ENCODE assay signal across 8 cellular contexts in the genomic region with DNA sequence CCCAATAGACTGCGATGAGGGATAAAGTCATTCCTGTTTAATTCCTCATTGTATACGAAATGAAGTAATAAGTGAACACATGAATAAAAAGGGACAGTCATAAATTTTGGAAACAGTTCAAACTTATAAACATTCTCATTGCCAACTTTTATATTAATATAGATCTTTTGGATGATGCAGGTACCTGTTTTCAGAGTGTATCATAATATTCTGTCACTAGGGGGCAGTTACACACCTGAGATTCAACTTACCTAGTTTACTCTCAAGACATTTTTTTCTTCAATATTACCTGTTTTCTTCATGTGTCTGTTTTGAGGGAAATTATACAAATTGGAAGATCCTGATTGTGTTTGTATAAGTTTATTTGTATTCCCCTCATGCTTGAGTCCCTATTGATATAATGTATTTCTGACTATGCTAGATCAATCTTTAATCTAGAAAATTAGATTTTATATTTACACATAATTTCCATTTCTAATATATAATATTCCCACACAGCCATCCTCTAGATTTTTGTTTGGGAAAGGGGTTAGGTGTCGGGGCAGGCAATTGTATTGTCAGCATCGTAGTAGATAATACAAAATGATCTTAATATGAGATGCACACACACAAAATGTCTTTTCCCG. TPM values are rescaled to one million over a fixed set of nuclear protein-coding genes. Genes with fewer than 3 reads are reported as not detected.
DNase-seq lines count a peak whose midpoint lies in the region; ATAC-seq and TF ChIP-seq lines count a peak whose summit lies in the region.

No MANE protein-coding gene starts in this region.

- H3K79me2 ChIP-seq in smooth muscle cell (ENCODE audit: low read depth): peaks cover 25% of the 10 kb centered on the region

- no peaks in the 10 kb centered on the region for H3K27me3 ChIP-seq in smooth muscle cell (ENCODE audit: low read depth)

- DNase-seq in NCI-H2196 (lab: John Stamatoyannopoulos, UW; ENCODE audit: unreplicated experiment) (peak; percentile 16), NCI-H2196 treated with DMSO at 0.1 percent for 48 hours (lab: John Stamatoyannopoulos, UW; ENCODE audit: unreplicated experiment) (no peak), NCI-H526 (lab: John Stamatoyannopoulos, UW) (peak; percentile 23 to 83), epithelial cell of esophagus (ENCODE audit: low read depth) (peak; percentile 54), smooth muscle cell (lab: John Stamatoyannopoulos, UW; ENCODE audit: unreplicated experiment) (no peak), SHP77 (lab: John Stamatoyannopoulos, UW) (no peak)

- 92% methylated on average over 5 of the region's 5 CpGs for WGBS in smooth muscle cell (ENCODE audit: low lambda C conversion rate)

- H3K4me3 ChIP-seq in epithelial cell of esophagus (ENCODE audit: low read length) (no peak overlapping the region), smooth muscle cell (no peak overlapping the region)

- no peaks in the 10 kb centered on the region for H3K36me3 ChIP-seq in smooth muscle cell (ENCODE audit: low read depth)

- H3K9ac ChIP-seq in smooth muscle cell (ENCODE audit: low read depth): no peak overlapping the region

- H3K27ac ChIP-seq in smooth muscle cell (ENCODE audit: low read depth): no peak overlapping the region

- no peaks in the 10 kb centered on the region for H3F3A ChIP-seq in smooth muscle cell (ENCODE audit: low read depth)

- H3K9me3 ChIP-seq in smooth muscle cell (replicated peaks; ENCODE audit: low read depth): no peaks in the 10 kb centered on the region

- H2AFZ ChIP-seq in smooth muscle cell (ENCODE audit: low read depth): no peak overlapping the region

- H4K20me1 ChIP-seq in smooth muscle cell (ENCODE audit: low read depth): peaks cover 33% of the 10 kb centered on the region

- TF ChIP-seq CTCF in epithelial cell of esophagus (IDR thresholded peaks at IDR 0.05; ENCODE audit: insufficient read depth, low read depth, low read length, missing control alignments) (peak; percentile 49), smooth muscle cell (IDR thresholded peaks at IDR 0.05; ENCODE audit: borderline replicate concordance, insufficient read depth, poor library complexity, severe bottlenecking) (peak; percentile 45)

- H3K4me2 ChIP-seq in smooth muscle cell: no peak overlapping the region

- ATAC-seq in HG03175 (IDR thresholded peaks at IDR 0.05; ENCODE audit: unreplicated experiment) (no peak), HG03432 (IDR thresholded peaks at IDR 0.05; ENCODE audit: unreplicated experiment) (no peak)

- no peaks in the 10 kb centered on the region for H3K4me1 ChIP-seq in smooth muscle cell (ENCODE audit: low read depth)

RNA-seq across cellular contexts. Expression of a gene that starts 18.3 kb away (rescaled TPM):
- 6.7 and 7.0 TPM in 2 replicates for total RNA-seq in smooth muscle cell
- polyA plus RNA-seq in smooth muscle cell: 8.5 and 10.0 TPM in 2 replicates

Comparison
In these comparisons a context has a peak if more than half of its experiments do, and no peak if none do; other contexts are left out.
1. DNase-seq: peak in NCI-H2196 (single experiment), NCI-H526 (2 of 2) and epithelial cell of esophagus (single experiment); none in NCI-H2196 treated with DMSO at 0.1 percent for 48 hours (single experiment), smooth muscle cell (single experiment) and SHP77 (0 of 2).